In the genomic region with DNA sequence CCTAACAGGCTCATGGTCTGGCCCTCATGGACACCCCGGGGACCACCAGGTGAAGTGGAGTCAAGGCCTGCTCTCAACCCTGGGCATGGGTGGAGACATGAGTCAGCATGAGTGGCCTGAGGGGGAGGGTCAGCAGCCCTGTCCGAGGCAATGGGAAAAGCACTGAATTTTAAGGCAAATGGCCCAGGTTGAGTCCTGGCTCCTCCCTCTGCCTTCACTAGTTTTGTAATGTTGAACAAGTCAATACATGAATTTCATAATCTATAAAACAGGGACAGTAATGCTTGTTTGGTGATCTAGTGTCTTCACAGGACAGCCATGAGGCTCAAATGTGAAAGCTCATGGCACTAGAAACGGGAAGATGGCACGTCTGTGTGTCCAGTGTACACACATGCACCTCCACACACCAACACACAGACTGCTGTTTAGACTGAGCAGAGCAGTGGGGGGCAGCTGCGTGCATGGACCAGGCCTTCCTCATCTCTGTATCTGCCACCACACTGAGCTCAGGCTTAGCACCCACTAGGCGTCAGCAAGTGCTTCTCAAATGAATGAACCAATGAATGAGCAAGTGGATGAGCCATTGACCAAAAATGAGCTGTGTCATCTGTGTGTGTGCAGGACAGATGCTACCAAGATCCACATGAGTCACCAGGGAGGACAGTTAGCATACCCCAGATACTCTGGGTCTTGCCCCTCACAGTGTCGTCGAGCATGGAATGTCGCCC, we compare ENCODE assay signal across 10 cellular contexts.
DNase-seq lines count a peak whose midpoint lies in the region; TF ChIP-seq lines count a peak whose summit lies in the region.
"Had no signal": no experiment of that assay in that cellular context is flagged by ENCODE, and none has a peak within 500 bp of the region (broad histone marks: within the 10 kb centered on the region; RNA-seq: fewer than 3 reads in every experiment).

No MANE protein-coding gene starts in this region.

- DNase-seq in HCEC 1CT (peak; percentile 88), SK-N-SH (no peak), fibroblast of pulmonary artery (ENCODE audit: low read depth) (peak; percentile 43), transverse colon (no peak), NCI-H226 (no peak), NCI-H2227 (lab: John Stamatoyannopoulos, UW; ENCODE audit: unreplicated experiment) (no peak), KBM-7 (no peak)
- DNase-seq: activated naive CD4-positive, alpha-beta T cell treated with anti-CD3 and anti-CD28 coated beads for 36 hours; NCI-H69 had no signal

- POLR2A ChIA-PET in SK-N-SH (lab: Yijun Ruan, JAX) = no interaction called here

- H3K36me3 ChIP-seq in SK-N-SH (replicated peaks in 1 of 2; ENCODE audit: control insufficient read depth in 1 of 2, insufficient read depth in 2 of 2, low read length in 1 of 2) = no peaks in the 10 kb centered on the region
- H3K36me3 ChIP-seq in skeletal muscle tissue (ENCODE audit: control insufficient read depth in 3 of 3, insufficient read depth in 3 of 3, low read length in 3 of 3) = no peaks in the 10 kb centered on the region
- no peaks in the 10 kb centered on the region for H3K36me3 ChIP-seq in transverse colon

- H3K4me1 ChIP-seq in SK-N-SH (ENCODE audit: control insufficient read depth in 1 of 2, insufficient read depth in 2 of 2, low read depth in 1 of 2, low read length in 1 of 2) = peaks cover 0 to 5% of the 10 kb centered on the region in 2 experiments; a peak in 2 of 4 replicates
- peaks cover 16 to 33% (median 20%) of the 10 kb centered on the region in 3 donors for H3K4me1 ChIP-seq in skeletal muscle tissue (ENCODE audit: control insufficient read depth in 3 of 3, insufficient read depth in 3 of 3, low read length in 3 of 3)
- no peaks in the 10 kb centered on the region for H3K4me1 ChIP-seq in transverse colon

- no peaks in the 10 kb centered on the region for H3K79me2 ChIP-seq in SK-N-SH (ENCODE audit: insufficient read depth)

- TF ChIP-seq EP300 in SK-N-SH (IDR thresholded peaks at IDR 0.05; ENCODE audit: borderline replicate concordance in 1 of 2, low read depth in 1 of 2, low read length in 1 of 2) = no peak
- no peak for TF ChIP-seq EP300 in transverse colon (IDR thresholded peaks at IDR 0.05; ENCODE audit: low read depth)

- H3K9me2 ChIP-seq in SK-N-SH = no peaks in the 10 kb centered on the region

- H3K27ac ChIP-seq in SK-N-SH (ENCODE audit: low read depth in 2 of 2, low read length in 1 of 2) = no peak overlapping the region
- peak overlapping the region; percentile 75 for H3K27ac ChIP-seq in skeletal muscle tissue (ENCODE audit: low read depth, low read length)
- H3K27ac ChIP-seq in transverse colon = no peak overlapping the region

- no peaks in the 10 kb centered on the region for H4K20me1 ChIP-seq in SK-N-SH (ENCODE audit: insufficient read depth)

- no peaks in the 10 kb centered on the region for H3F3A ChIP-seq in SK-N-SH (replicated peaks; ENCODE audit: insufficient read depth)

- TF ChIP-seq POLR2A in transverse colon (IDR thresholded peaks at IDR 0.05) = no peak

- in situ Hi-C loops in transverse colon (cut with MboI; ENCODE audit: low pct_ligation_motif_present in 1 of 4, low pct_unique_long_range_greater_than_20kb in 1 of 4, low sequenced_read_pairs in 3 of 4) (loop anchor here in 1 of 4 donors (10.0 kb wide), 1 partner anchor 115 kb away; no protein-coding TSS in a partner anchor), KBM-7 (cut with MboI; ENCODE audit: low pct_unique_long_range_greater_than_20kb, low sequenced_read_pairs) (no loop called here)

- no peak overlapping the region for H3K4me2 ChIP-seq in SK-N-SH

- H3K4me3 ChIP-seq in SK-N-SH (ENCODE audit: low read depth in 2 of 2, low read length in 1 of 2) (no peak overlapping the region), fibroblast of pulmonary artery (replicated peaks; ENCODE audit: low read depth, low read length) (no peak overlapping the region), skeletal muscle tissue (ENCODE audit: low read length in 3 of 3) (peak overlapping the region in 2 of 3 donors; percentile 18 to 52), transverse colon (no peak overlapping the region)

- WGBS in SK-N-SH (ENCODE audit: low lambda C conversion rate) = 68% methylated on average over 6 of the region's 9 CpGs
- whole genome bisulfite sequencing in transverse colon (ENCODE audit: low coverage in 1 of 2), 2 donors = 70 to 88% methylated on average over 3 to 9 of the region's 9 CpGs

- H3K9ac ChIP-seq in SK-N-SH (no peak overlapping the region), skeletal muscle tissue (ENCODE audit: low read depth in 1 of 3, low read length in 3 of 3) (no peak overlapping the region)

- intact Hi-C loops in transverse colon (cut with DNase I; ENCODE audit: low total_unique reads) = no loop called here

- H2AFZ ChIP-seq in SK-N-SH (ENCODE audit: low read depth) = peak overlapping the region; percentile 43; the same call in 1 of the 2 replicates

- no peaks in the 10 kb centered on the region for H3K27me3 ChIP-seq in SK-N-SH (ENCODE audit: insufficient read depth)
- peaks cover 0 to 8% (median 5%) of the 10 kb centered on the region in 3 donors for H3K27me3 ChIP-seq in skeletal muscle tissue (ENCODE audit: control insufficient read depth in 3 of 3, insufficient read depth in 3 of 3, low read length in 3 of 3)
- no peaks in the 10 kb centered on the region for H3K27me3 ChIP-seq in transverse colon

- no peak for TF ChIP-seq CTCF in SK-N-SH (IDR thresholded peaks at IDR 0.05)
- no peak for TF ChIP-seq CTCF in fibroblast of pulmonary artery (IDR thresholded peaks at IDR 0.05; ENCODE audit: low read length, missing control alignments)
- TF ChIP-seq CTCF in transverse colon (IDR thresholded peaks at IDR 0.05) = no peak

- H3K9me3 ChIP-seq in SK-N-SH (no peaks in the 10 kb centered on the region), skeletal muscle tissue (ENCODE audit: control insufficient read depth in 3 of 3, low read length in 3 of 3) (no peaks in the 10 kb centered on the region), transverse colon (no peaks in the 10 kb centered on the region)

- CTCF ChIA-PET in SK-N-SH (lab: Yijun Ruan, JAX) = interaction anchor here (1.2 to 8.2 kb wide), 4 partner anchors 8 to 210 kb away, joined by 5 to 60 read pairs (median 10); no protein-coding TSS in a partner anchor

- TF ChIP-seq RAD21 in SK-N-SH (IDR thresholded peaks at IDR 0.05; ENCODE audit: low read length) = no peak

TF ChIP-seq in SK-N-SH, 30 proteins besides CTCF, POLR2A, EP300 and RAD21:
- TF ChIP-seq MAX (IDR thresholded peaks at IDR 0.05; ENCODE audit: low read depth) (no peak), POLR2AphosphoS5 (IDR thresholded peaks at IDR 0.05; ENCODE audit: low read depth, low read length) (no peak), FOSL2 (IDR thresholded peaks at IDR 0.05; ENCODE audit: borderline replicate concordance, low read depth) (peak; percentile 71; the same call in 1 of the 2 replicates), TCF12 (IDR thresholded peaks at IDR 0.05) (peak; percentile 40; the same call in 1 of the 2 replicates), NFIC (IDR thresholded peaks at IDR 0.05; ENCODE audit: borderline replicate concordance) (no peak), EZH2phosphoT487 (IDR thresholded peaks at IDR 0.05; ENCODE audit: borderline replicate concordance, low read depth) (no peak), FOXJ3 (CRISPR knock-in tag; IDR thresholded peaks at IDR 0.05) (no peak)

Comparison
In these comparisons a context has a peak if more than half of its experiments do, and no peak if none do; other contexts are left out.
1. DNase-seq: peak in HCEC 1CT (single experiment) and fibroblast of pulmonary artery (single experiment); none in SK-N-SH (single experiment), transverse colon (single experiment), NCI-H226 (single experiment), NCI-H2227 (single experiment) and KBM-7 (single experiment).
2. H3K4me3 ChIP-seq: peak in skeletal muscle tissue (2 of 3); none in SK-N-SH (0 of 2), fibroblast of pulmonary artery (single experiment) and transverse colon (0 of 4).